Comparison of ENCODE assay signal across 9 cellular contexts in genomic region chr7:130669051-130669700, GRCh38. TPM values are rescaled to one million over a fixed set of nuclear protein-coding genes. Genes with fewer than 3 reads are reported as not detected.
DNase-seq lines count a peak whose midpoint lies in the region; ATAC-seq and TF ChIP-seq lines count a peak whose summit lies in the region.
"Had no signal": no experiment of that assay in that cellular context is flagged by ENCODE, and none has a peak within 500 bp of the region (broad histone marks: within the 10 kb centered on the region; RNA-seq: fewer than 3 reads in every experiment).

No MANE protein-coding gene starts in this region.

- ATAC-seq in GM19455 (IDR thresholded peaks at IDR 0.05; ENCODE audit: unreplicated experiment) (peak; percentile 41), HG03025 (IDR thresholded peaks at IDR 0.05; ENCODE audit: low FRiP score, unreplicated experiment) (no peak)
- peak; percentile 12 for ATAC-seq in activated T-helper 17 cell treated with anti-CD3 and anti-CD28 coated beads, Interleukin-2, amount 50 U/mL, for 72 hours (replicated peaks)

- H3K4me3 ChIP-seq in CD8-positive, alpha-beta memory T cell (ENCODE audit: low read length) = peak overlapping the region; percentile 62
- H3K4me3 ChIP-seq in left ventricle myocardium inferior (peak overlapping the region; percentile 85), sigmoid colon (peak overlapping the region; percentile 71 to 91 (median 77))

- peak overlapping the region; percentile 58 for H3K27ac ChIP-seq in CD8-positive, alpha-beta memory T cell (ENCODE audit: low read depth, low read length)
- H3K27ac ChIP-seq in left ventricle myocardium inferior (replicated peaks) = peak overlapping the region; percentile 95
- H3K27ac ChIP-seq in sigmoid colon = peak overlapping the region; percentile 83 to 88 (median 84)

- WGBS in sigmoid colon, 2 donors = 7% methylated on average over 16 of the region's 16 CpGs

- no peaks in the 10 kb centered on the region for H3K9me3 ChIP-seq in CD8-positive, alpha-beta memory T cell (ENCODE audit: low read length)
- H3K9me3 ChIP-seq in left ventricle myocardium inferior (replicated peaks) (no peaks in the 10 kb centered on the region), sigmoid colon (no peaks in the 10 kb centered on the region)

- H3K4me1 ChIP-seq in CD8-positive, alpha-beta memory T cell (ENCODE audit: insufficient read depth, low read length) = no peaks in the 10 kb centered on the region
- H3K4me1 ChIP-seq in left ventricle myocardium inferior = peaks cover 26% of the 10 kb centered on the region
- H3K4me1 ChIP-seq in sigmoid colon = peaks cover 0 to 16% (median 6%) of the 10 kb centered on the region in 4 donors

- peak overlapping the region; percentile 89 to 95 (median 91) for H3K4me3 Mint-ChIP-seq in CD8-positive, alpha-beta memory T cell
- peak overlapping the region; percentile 82 for H3K4me3 Mint-ChIP-seq in activated T-helper 17 cell treated with anti-CD3 and anti-CD28 coated beads, Interleukin-2, amount 50 U/mL, for 72 hours

- CTCF ChIA-PET in CD8-positive, alpha-beta memory T cell (lab: Charles Lee) = no interaction called here

- H3K27me3 ChIP-seq in CD8-positive, alpha-beta memory T cell (ENCODE audit: insufficient read depth, low read length, poor library complexity, severe bottlenecking) = no peaks in the 10 kb centered on the region
- H3K27me3 ChIP-seq in left ventricle myocardium inferior (ENCODE audit: low read depth) (no peaks in the 10 kb centered on the region), sigmoid colon (no peaks in the 10 kb centered on the region)

- H3K9me3 Mint-ChIP-seq in CD8-positive, alpha-beta memory T cell = no peaks in the 10 kb centered on the region
- H3K9me3 Mint-ChIP-seq in activated T-helper 17 cell treated with anti-CD3 and anti-CD28 coated beads, Interleukin-2, amount 50 U/mL, for 72 hours = no peaks in the 10 kb centered on the region

- peaks cover 15 to 22% (median 18%) of the 10 kb centered on the region in 3 donors for H3K4me1 Mint-ChIP-seq in CD8-positive, alpha-beta memory T cell
- H3K4me1 Mint-ChIP-seq in activated T-helper 17 cell treated with anti-CD3 and anti-CD28 coated beads, Interleukin-2, amount 50 U/mL, for 72 hours = peaks cover 7% of the 10 kb centered on the region

- peak in 1 of 5 donors; percentile 2 for DNase-seq in CD8-positive, alpha-beta memory T cell
- DNase-seq in HT-29 (ENCODE audit: low spot score) = peak; percentile 36
- no peak for DNase-seq in left ventricle myocardium inferior
- DNase-seq in sigmoid colon = no peak
- no peak for DNase-seq in NCI-H82 treated with DMSO at 0.1 percent for 48 hours (lab: John Stamatoyannopoulos, UW; ENCODE audit: unreplicated experiment)

- TF ChIP-seq EP300 in sigmoid colon (IDR thresholded peaks at IDR 0.05) = no peak

- H3K27ac Mint-ChIP-seq in CD8-positive, alpha-beta memory T cell = peak overlapping the region; percentile 38 to 91 (median 82)
- H3K27ac Mint-ChIP-seq in activated T-helper 17 cell treated with anti-CD3 and anti-CD28 coated beads, Interleukin-2, amount 50 U/mL, for 72 hours = peak overlapping the region; percentile 31

- no peak for TF ChIP-seq POLR2A in sigmoid colon (IDR thresholded peaks at IDR 0.05)

- intact Hi-C loops in left ventricle myocardium inferior (cut with micrococcal nuclease) = no loop called here
- intact Hi-C loops in sigmoid colon (cut with DNase I) = loop anchor here (5.0 to 10.0 kb wide), 2 partner anchors 392 to 1444 kb away; partner anchors contain the start of gene AHCYL2

- H3K36me3 Mint-ChIP-seq in CD8-positive, alpha-beta memory T cell = peaks cover 0 to 11% (median 0%) of the 10 kb centered on the region in 3 donors
- H3K36me3 Mint-ChIP-seq in activated T-helper 17 cell treated with anti-CD3 and anti-CD28 coated beads, Interleukin-2, amount 50 U/mL, for 72 hours (ENCODE audit: low read depth) = peaks cover 15% of the 10 kb centered on the region

- POLR2A ChIA-PET in CD8-positive, alpha-beta memory T cell (lab: Charles Lee) = no interaction called here

- H3K27me3 Mint-ChIP-seq in CD8-positive, alpha-beta memory T cell = peaks cover 0 to under 1% of the 10 kb centered on the region in 2 donors
- peaks cover 4% of the 10 kb centered on the region for H3K27me3 Mint-ChIP-seq in activated T-helper 17 cell treated with anti-CD3 and anti-CD28 coated beads, Interleukin-2, amount 50 U/mL, for 72 hours

- no peaks in the 10 kb centered on the region for H3K36me3 ChIP-seq in CD8-positive, alpha-beta memory T cell (ENCODE audit: insufficient read depth, low read length)
- H3K36me3 ChIP-seq in left ventricle myocardium inferior (peaks cover 6% of the 10 kb centered on the region), sigmoid colon (no peaks in the 10 kb centered on the region)

- TF ChIP-seq CTCF in left ventricle myocardium inferior (IDR thresholded peaks at IDR 0.05; ENCODE audit: borderline replicate concordance) = no peak
- TF ChIP-seq CTCF in sigmoid colon (IDR thresholded peaks at IDR 0.05) = no peak

RNA-seq across cellular contexts. Expression of gene COPG2, which starts 0.6 kb away (rescaled TPM):
- 10 to 100 TPM; 23.6 to 23.7 TPM for total RNA-seq in CD8-positive, alpha-beta memory T cell
- polyA plus RNA-seq in CD8-positive, alpha-beta memory T cell = 1.4 TPM
- 14.2 and 15.5 TPM in 2 replicates for total RNA-seq in HT-29 (2014; rRNA removed; shearing (Covaris generic))
- 10 to 100 TPM; 27.3 to 31.2 TPM for total RNA-seq in activated T-helper 17 cell treated with anti-CD3 and anti-CD28 coated beads, Interleukin-2, amount 50 U/mL, for 72 hours
- total RNA-seq in left ventricle myocardium inferior = 16.9 TPM
- 10 to 100 TPM; 11.7 to 15.5 (median 12.8) TPM for total RNA-seq in sigmoid colon
- polyA plus RNA-seq in sigmoid colon = 10 to 100 TPM in 1 of 3 donors, 1 to 10 TPM in 2; 8.8 to 13.0 (median 9.0) TPM

RNA-seq across cellular contexts. Expression of gene TSGA13, which starts 17.2 kb away (rescaled TPM):
- not detected for total RNA-seq in CD8-positive, alpha-beta memory T cell
- polyA plus RNA-seq in CD8-positive, alpha-beta memory T cell = not detected
- total RNA-seq in HT-29 (2014; rRNA removed; shearing (Covaris generic)) = not detected in 2 replicates
- not detected for total RNA-seq in activated T-helper 17 cell treated with anti-CD3 and anti-CD28 coated beads, Interleukin-2, amount 50 U/mL, for 72 hours
- not detected for total RNA-seq in left ventricle myocardium inferior
- not detected for total RNA-seq in sigmoid colon
- not detected for polyA plus RNA-seq in sigmoid colon
- total RNA-seq: SK-MEL-5 had no signal
